In genomic region chr2:137910641-137911040, GRCh38 we compare ENCODE assay signal across 9 cellular contexts. TPM values are rescaled to one million over a fixed set of nuclear protein-coding genes. Genes with fewer than 3 reads are reported as not detected.
DNase-seq lines count a peak whose midpoint lies in the region; ATAC-seq and TF ChIP-seq lines count a peak whose summit lies in the region.
"Had no signal": no experiment of that assay in that cellular context is flagged by ENCODE, and none has a peak within 500 bp of the region (broad histone marks: within the 10 kb centered on the region; RNA-seq: fewer than 3 reads in every experiment).

No MANE protein-coding gene starts in this region.

- no peak for ATAC-seq in HG03520 (IDR thresholded peaks at IDR 0.05; ENCODE audit: unreplicated experiment)
- no peak for ATAC-seq in GM18858 (IDR thresholded peaks at IDR 0.05; ENCODE audit: unreplicated experiment)
- ATAC-seq in HG03469 (IDR thresholded peaks at IDR 0.05; ENCODE audit: unreplicated experiment), result no peak

- TF ChIP-seq CTCF in DOHH2 (IDR thresholded peaks at IDR 0.05; ENCODE audit: low read depth, low read length, poor library complexity, severe bottlenecking) (peak; percentile 46), chondrocyte (IDR thresholded peaks at IDR 0.05) (peak; percentile 94), neural progenitor cell (IDR thresholded peaks at IDR 0.05) (peak; percentile 78)

- no peaks in the 10 kb centered on the region for H4K20me1 ChIP-seq in DOHH2 (ENCODE audit: control insufficient read depth, insufficient read depth, low read depth, low read length)
- no peaks in the 10 kb centered on the region for H4K20me1 ChIP-seq in neural progenitor cell (ENCODE audit: low read depth)

- DNase-seq in M059J (ENCODE audit: low read depth) (peak; percentile 23), chondrocyte (ENCODE audit: low spot score) (no peak), neural progenitor cell (ENCODE audit: low spot score) (peak; percentile 11), HuH-7 (ENCODE audit: low spot score) (no peak)

- no peak overlapping the region for H3K4me3 Mint-ChIP-seq in chondrocyte (ENCODE audit: unreplicated experiment)
- H3K4me3 Mint-ChIP-seq in neural progenitor cell, result no peak overlapping the region
- H3K4me3 Mint-ChIP-seq: central memory CD8-positive, alpha-beta T cell had no signal

- no peak overlapping the region for H3K4me3 ChIP-seq in DOHH2 (ENCODE audit: low read length)
- H3K4me3 ChIP-seq in neural progenitor cell, result no peak overlapping the region

- H3K9ac ChIP-seq in neural progenitor cell, result no peak overlapping the region

- H3K27ac Mint-ChIP-seq in chondrocyte (ENCODE audit: unreplicated experiment) (no peak overlapping the region), neural progenitor cell (no peak overlapping the region)

- H3K9me3 Mint-ChIP-seq in chondrocyte (ENCODE audit: low read depth) (no peaks in the 10 kb centered on the region), neural progenitor cell (no peaks in the 10 kb centered on the region)
- H3K9me3 Mint-ChIP-seq: central memory CD8-positive, alpha-beta T cell had no signal

- H3K4me1 Mint-ChIP-seq in chondrocyte (ENCODE audit: low read depth), result no peaks in the 10 kb centered on the region
- no peaks in the 10 kb centered on the region for H3K4me1 Mint-ChIP-seq in neural progenitor cell
- H3K4me1 Mint-ChIP-seq: central memory CD8-positive, alpha-beta T cell had no signal

- H3K27me3 ChIP-seq in DOHH2 (ENCODE audit: control insufficient read depth, low read length) (0 out of 2 replicates have a peak, but pooled peaks cover 5% of the 10 kb centered on the region), neural progenitor cell (no peaks in the 10 kb centered on the region)

- H3K27me3 Mint-ChIP-seq in chondrocyte (ENCODE audit: low read depth), result peaks cover 36% of the 10 kb centered on the region
- H3K27me3 Mint-ChIP-seq in neural progenitor cell (ENCODE audit: insufficient read depth, low read depth), result no peaks in the 10 kb centered on the region
- H3K27me3 Mint-ChIP-seq: central memory CD8-positive, alpha-beta T cell had no signal

- H3K36me3 ChIP-seq in DOHH2 (ENCODE audit: control insufficient read depth, low read length) (no peaks in the 10 kb centered on the region), neural progenitor cell (no peaks in the 10 kb centered on the region)

- no peak overlapping the region for H2AFZ ChIP-seq in neural progenitor cell (replicated peaks)

- H3K79me2 ChIP-seq in DOHH2 (ENCODE audit: control insufficient read depth, low read length), result no peaks in the 10 kb centered on the region
- no peaks in the 10 kb centered on the region for H3K79me2 ChIP-seq in neural progenitor cell (ENCODE audit: low read depth)

- H3K27ac ChIP-seq in DOHH2 (ENCODE audit: low read depth, low read length), result no peak overlapping the region
- H3K27ac ChIP-seq in neural progenitor cell, result no peak overlapping the region

- no peaks in the 10 kb centered on the region for H3K9me3 ChIP-seq in DOHH2 (ENCODE audit: control insufficient read depth, insufficient read depth, low read length)
- no peaks in the 10 kb centered on the region for H3K9me3 ChIP-seq in neural progenitor cell (ENCODE audit: low read depth)

- H3K4me2 ChIP-seq in DOHH2 (ENCODE audit: low read length) (no peak overlapping the region), neural progenitor cell (no peak overlapping the region)

- no peaks in the 10 kb centered on the region for H3K9me2 ChIP-seq in DOHH2 (replicated peaks; ENCODE audit: control insufficient read depth, low read length)

- H3F3A ChIP-seq in DOHH2 (ENCODE audit: control insufficient read depth, insufficient read depth) (no peaks in the 10 kb centered on the region), neural progenitor cell (ENCODE audit: low read depth) (no peaks in the 10 kb centered on the region)

- H3K4me1 ChIP-seq in DOHH2 (ENCODE audit: control insufficient read depth, low read length) (no peaks in the 10 kb centered on the region), neural progenitor cell (no peaks in the 10 kb centered on the region)

- H3K36me3 Mint-ChIP-seq in chondrocyte (ENCODE audit: low read depth), result no peaks in the 10 kb centered on the region
- H3K36me3 Mint-ChIP-seq in neural progenitor cell, result no peaks in the 10 kb centered on the region

RNA-seq across cellular contexts. Expression of gene HNMT, which starts 53.6 kb away (rescaled TPM):
- 9.7 and 9.8 TPM in 2 replicates for total RNA-seq in M059J (2014; rRNA removed; shearing (Covaris generic))
- total RNA-seq in chondrocyte (2.0 to 4.6 TPM (median 4.5 TPM) in 3 replicates), neural progenitor cell (ENCODE audit: low replicate concordance) (0.84 and 1.6 TPM in 2 replicates)

Comparison
In these comparisons a context has a peak if more than half of its experiments do, and no peak if none do; other contexts are left out.
1. DNase-seq: peak in M059J (single experiment) and neural progenitor cell (single experiment); none in chondrocyte (single experiment) and HuH-7 (single experiment).
2. Peak in every context shown above with its lines, with median percentiles within 50 percentile points of each other: CTCF ChIP-seq.